1 cellular context compared by ENCODE assay signal in genomic region chr16:29915590-29916247, GRCh38.
TF ChIP-seq lines count a peak whose summit lies in the region.

No MANE protein-coding gene starts in this region.

TF ChIP-seq in endothelial cell of umbilical vein, 7 proteins besides CTCF, POLR2A, EP300 and RAD21:
- no peak for TF ChIP-seq MYC (IDR thresholded peaks at IDR 0.05; ENCODE audit: low read depth, low read length)
- peak; percentile 18 for TF ChIP-seq JUN (IDR thresholded peaks at IDR 0.05; ENCODE audit: borderline replicate concordance, insufficient read depth, insufficient read length, low read depth)
